Comparison of ENCODE assay signal across 19 cellular contexts in the genomic region with DNA sequence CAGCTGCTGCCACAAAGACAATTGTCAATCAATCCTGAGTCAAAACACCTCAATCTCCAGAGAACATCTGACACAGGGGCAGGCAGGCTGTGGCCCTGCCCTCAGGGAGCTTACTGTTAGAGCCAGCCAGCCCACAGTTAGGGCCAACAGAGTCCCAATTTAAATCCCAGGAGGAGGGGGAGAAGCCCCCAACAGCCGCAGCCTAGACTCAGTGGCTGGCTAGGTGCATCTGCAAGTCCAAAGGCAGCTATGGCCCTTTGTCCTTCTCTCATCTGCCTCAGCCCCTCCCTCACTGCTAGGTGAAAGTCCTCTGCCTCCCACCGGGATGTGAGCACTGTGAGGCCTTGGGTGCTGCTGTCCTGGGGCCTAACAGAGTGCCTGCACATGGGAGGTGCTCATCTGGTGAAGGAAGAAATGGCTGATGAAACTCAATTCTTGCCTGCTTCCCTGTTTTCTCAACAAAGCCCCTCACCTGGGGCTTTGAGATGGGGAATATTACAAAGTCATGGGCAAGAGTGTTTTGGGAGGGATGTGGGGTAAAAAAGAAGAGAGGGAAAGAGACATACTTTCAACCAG. TPM values are rescaled to one million over a fixed set of nuclear protein-coding genes. Genes with fewer than 3 reads are reported as not detected.
DNase-seq lines count a peak whose midpoint lies in the region; ATAC-seq, FAIRE-seq and TF ChIP-seq lines count a peak whose summit lies in the region.
"Had no signal": no experiment of that assay in that cellular context is flagged by ENCODE, and none has a peak within 500 bp of the region (broad histone marks: within the 10 kb centered on the region; RNA-seq: fewer than 3 reads in every experiment).

No MANE protein-coding gene starts in this region.

- H3K36me3 ChIP-seq in heart right ventricle, result no peaks in the 10 kb centered on the region
- H3K36me3 ChIP-seq in K562 (ENCODE audit: control insufficient read depth, insufficient read depth, low read length), result no peaks in the 10 kb centered on the region
- no peaks in the 10 kb centered on the region for H3K36me3 ChIP-seq in mesenchymal stem cell (ENCODE audit: control insufficient read depth in 1 of 2, insufficient read depth in 2 of 2, low read depth in 1 of 2, low read length in 2 of 2)
- no peaks in the 10 kb centered on the region for H3K36me3 ChIP-seq in upper lobe of right lung
- no peaks in the 10 kb centered on the region for H3K36me3 ChIP-seq in CD8-positive, alpha-beta memory T cell (ENCODE audit: insufficient read depth, low read length)

- H3K79me1 ChIP-seq in mesenchymal stem cell (replicated peaks; ENCODE audit: low read length, poor library complexity, severe bottlenecking), result no peaks in the 10 kb centered on the region

- no TSS peak for BruUV-seq in K562 (replicated peaks; lab: Mats Ljungman, UMichigan)

- peaks cover 2 to 14% (median 10%) of the 10 kb centered on the region in 3 donors for H3K4me1 Mint-ChIP-seq in CD8-positive, alpha-beta memory T cell

- no peaks in the 10 kb centered on the region for H4K20me1 ChIP-seq in K562 (replicated peaks; ENCODE audit: control insufficient read depth, insufficient read depth, low read length)

- no peak overlapping the region for H2BK5ac ChIP-seq in mesenchymal stem cell (ENCODE audit: low read depth, low read length, poor library complexity, severe bottlenecking)

- POLR2A ChIA-PET in K562 (lab: Yijun Ruan, JAX), result interaction anchor here (0.7 to 2.3 kb wide), 5 partner anchors 9 to 51 kb away, joined by 3 to 6 read pairs (median 3); no protein-coding TSS in a partner anchor
- POLR2A ChIA-PET in HEK293T (lab: Yijun Ruan, JAX), result no interaction called here
- POLR2A ChIA-PET in CD8-positive, alpha-beta memory T cell (lab: Charles Lee), result no interaction called here

- TF ChIP-seq EP300 in K562 (IDR thresholded peaks at IDR 0.05; ENCODE audit: low read length), result no peak

- TF ChIP-seq CTCF in heart right ventricle (IDR thresholded peaks at IDR 0.05) (no peak), K562 (IDR thresholded peaks at IDR 0.05 in 2 of 3, conservative IDR thresholded peaks at IDR 0.05 in 1 of 3; ENCODE audit: insufficient read depth in 2 of 3, low read depth in 1 of 3, low read length in 3 of 3) (no peak), upper lobe of right lung (IDR thresholded peaks at IDR 0.05) (no peak)

- peak; percentile 24 for DNase-seq in cardiac septum (ENCODE audit: low spot score)
- DNase-seq in heart right ventricle, result no peak
- DNase-seq in K562 (ENCODE audit: extremely low read depth in 1 of 4, low spot score in 3 of 4), result no peak
- DNase-seq in mesenchymal stem cell, result no peak
- peak; percentile 48 for DNase-seq in upper lobe of right lung
- no peak for DNase-seq in HEK293T (ENCODE audit: extremely low spot score)
- DNase-seq in CD8-positive, alpha-beta memory T cell, result no peak
- DNase-seq: AML-193, DMS79 treated with DMSO at 0.1 percent for 48 hours, MV-4-11, NCI-H1417 treated with DMSO at 0.1 percent for 48 hours, NCI-H2081, NCI-H510A treated with DMSO at 0.1 percent for 48 hours, SHP77 had no signal

- H3K23ac ChIP-seq in mesenchymal stem cell (ENCODE audit: low read length in 2 of 2), result no peak overlapping the region

- H4K8ac ChIP-seq in mesenchymal stem cell (ENCODE audit: low read length), result no peak overlapping the region

- H2BK15ac ChIP-seq in mesenchymal stem cell (ENCODE audit: low read depth, poor library complexity, severe bottlenecking), result no peak overlapping the region

- peaks cover 0 to 10% (median under 1%) of the 10 kb centered on the region in 11 donors for H3K9me3 ChIP-seq in heart right ventricle
- no peaks in the 10 kb centered on the region for H3K9me3 ChIP-seq in K562 (replicated peaks; ENCODE audit: control insufficient read depth, insufficient read depth, low read depth, low read length)
- H3K9me3 ChIP-seq in mesenchymal stem cell (ENCODE audit: control insufficient read depth, low read length), result peaks cover 8% of the 10 kb centered on the region
- H3K9me3 ChIP-seq in upper lobe of right lung, result no peaks in the 10 kb centered on the region
- no peaks in the 10 kb centered on the region for H3K9me3 ChIP-seq in CD8-positive, alpha-beta memory T cell (ENCODE audit: low read length)

- in situ Hi-C loops in K562 (cut with MboI), result no loop called here

- H3K36me3 Mint-ChIP-seq in CD8-positive, alpha-beta memory T cell, result peaks cover 0 to 3% (median 0%) of the 10 kb centered on the region in 3 donors
- H3K36me3 Mint-ChIP-seq: IgD-negative memory B cell had no signal

- TF ChIP-seq RAD21 in K562 (CRISPR knock-in tag; conservative IDR thresholded peaks at IDR 0.05 in 1 of 2, IDR thresholded peaks at IDR 0.05 in 1 of 2), result no peak

- H3K9me3 Mint-ChIP-seq in CD8-positive, alpha-beta memory T cell, result peaks cover 1 to 8% (median 3%) of the 10 kb centered on the region in 5 donors

- no peak overlapping the region for H2AK5ac ChIP-seq in mesenchymal stem cell (ENCODE audit: low read length, severe bottlenecking)

- no peak for ATAC-seq in heart right ventricle
- ATAC-seq in K562, result no peak
- no peak for ATAC-seq in upper lobe of right lung
- ATAC-seq in GM19035 (IDR thresholded peaks at IDR 0.05; ENCODE audit: unreplicated experiment), result no peak
- ATAC-seq: Panc1 had no signal

- no peak overlapping the region for H2BK12ac ChIP-seq in mesenchymal stem cell (ENCODE audit: low read length in 2 of 2)

- WGBS in heart right ventricle, 2 donors, result 87 to 95% methylated on average over 2 of the region's 2 CpGs
- WGBS in K562 (ENCODE audit: insufficient coverage, low coverage, missing lambda C conversion rate), result 36% methylated on average over 2 of the region's 2 CpGs
- 100% methylated on average over 1 of the region's 2 CpGs for WGBS in mesenchymal stem cell

- H3K4me2 ChIP-seq in K562 (ENCODE audit: insufficient read depth, low read length) (no peak overlapping the region), mesenchymal stem cell (ENCODE audit: low read length, poor library complexity, severe bottlenecking) (no peak overlapping the region)

- intact Hi-C loops in cardiac septum (cut with DNase I), result no loop called here
- intact Hi-C loops in heart right ventricle (cut with DNase I), result no loop called here
- intact Hi-C loops in K562 (cut with micrococcal nuclease), result no loop called here
- intact Hi-C loops in upper lobe of right lung (cut with DNase I), result no loop called here

- FAIRE-seq in K562 (lab: Jason Lieb, UNC), result no peak
- FAIRE-seq: G401.6, GM12891 had no signal

- no peaks in the 10 kb centered on the region for H3K27me3 Mint-ChIP-seq in CD8-positive, alpha-beta memory T cell
- H3K27me3 Mint-ChIP-seq: IgD-negative memory B cell had no signal

- CTCF ChIA-PET in K562 (lab: Yijun Ruan, JAX; ENCODE audit: low intra/inter-chr PET ratio) (no interaction called here), HEK293T (lab: Yijun Ruan, JAX) (no interaction called here)
- CTCF ChIA-PET in CD8-positive, alpha-beta memory T cell (lab: Charles Lee), result interaction anchor here (1.6 kb wide), 1 partner anchor 33 kb away, joined by 4 read pairs; no protein-coding TSS in a partner anchor

- H3K27ac Mint-ChIP-seq in CD8-positive, alpha-beta memory T cell, result peak overlapping the region in 2 of 8 donors; percentile 26 to 61

- H3K79me2 ChIP-seq in K562 (ENCODE audit: control insufficient read depth, insufficient read depth, low read length), result no peaks in the 10 kb centered on the region

- H3K4me3 ChIP-seq in heart right ventricle, result no peak overlapping the region
- no peak overlapping the region for H3K4me3 ChIP-seq in K562
- H3K4me3 ChIP-seq in mesenchymal stem cell (ENCODE audit: insufficient read depth in 1 of 2, low read depth in 1 of 2, low read length in 2 of 2), result no peak overlapping the region
- H3K4me3 ChIP-seq in upper lobe of right lung, result no peak overlapping the region
- H3K4me3 ChIP-seq in CD8-positive, alpha-beta memory T cell (ENCODE audit: low read length), result no peak overlapping the region

- H2AFZ ChIP-seq in K562 (ENCODE audit: low read depth, low read length) (no peak overlapping the region), mesenchymal stem cell (ENCODE audit: low read depth, low read length) (no peak overlapping the region)

- no peak overlapping the region for H2BK120ac ChIP-seq in mesenchymal stem cell (ENCODE audit: low read depth, low read length)

- peaks cover 3% of the 10 kb centered on the region for H3K9me1 ChIP-seq in K562 (ENCODE audit: control insufficient read depth, insufficient read depth, low read length)

- H3K4me3 Mint-ChIP-seq in CD8-positive, alpha-beta memory T cell, result no peak overlapping the region
- H3K4me3 Mint-ChIP-seq: IgD-negative memory B cell had no signal

- H3K27ac ChIP-seq in heart right ventricle (no peak overlapping the region), K562 (ENCODE audit: extremely low read depth, low read depth, low read length) (no peak overlapping the region), mesenchymal stem cell (ENCODE audit: low read length, poor library complexity, severe bottlenecking) (no peak overlapping the region), upper lobe of right lung (no peak overlapping the region)
- H3K27ac ChIP-seq in CD8-positive, alpha-beta memory T cell (ENCODE audit: low read depth, low read length), result no peak overlapping the region

- H3K9ac ChIP-seq in K562 (ENCODE audit: insufficient read depth in 1 of 2, low read depth in 2 of 2, low read length in 2 of 2) (no peak overlapping the region), mesenchymal stem cell (ENCODE audit: low read length) (no peak overlapping the region)

- no peak overlapping the region for H3K14ac ChIP-seq in mesenchymal stem cell (ENCODE audit: low read length in 2 of 2)

- no peak overlapping the region for H3K18ac ChIP-seq in mesenchymal stem cell (ENCODE audit: low read depth in 1 of 2, low read length in 2 of 2)

- H3K4ac ChIP-seq in mesenchymal stem cell (ENCODE audit: low read depth in 1 of 2, low read length in 2 of 2), result no peak overlapping the region

- H4K91ac ChIP-seq in mesenchymal stem cell (ENCODE audit: low read length), result peak overlapping the region; percentile 28

- no peaks in the 10 kb centered on the region for H3K27me3 ChIP-seq in heart right ventricle
- no peaks in the 10 kb centered on the region; a peak in 1 of 5 replicates for H3K27me3 ChIP-seq in K562 (ENCODE audit: control insufficient read depth in 2 of 2, insufficient read depth in 2 of 2, low read length in 2 of 2)
- no peaks in the 10 kb centered on the region for H3K27me3 ChIP-seq in mesenchymal stem cell (ENCODE audit: control insufficient read depth in 1 of 2, insufficient read depth in 1 of 2, low read length in 2 of 2)
- H3K27me3 ChIP-seq in upper lobe of right lung, result no peaks in the 10 kb centered on the region
- H3K27me3 ChIP-seq in CD8-positive, alpha-beta memory T cell (ENCODE audit: insufficient read depth, low read length, poor library complexity, severe bottlenecking), result no peaks in the 10 kb centered on the region

- peaks cover 0 to 18% (median 5%) of the 10 kb centered on the region in 9 donors for H3K4me1 ChIP-seq in heart right ventricle
- H3K4me1 ChIP-seq in K562 (replicated peaks in 1 of 2; ENCODE audit: control insufficient read depth in 2 of 2, insufficient read depth in 2 of 2, low read length in 2 of 2), result peaks cover 30 to 41% of the 10 kb centered on the region in 2 experiments
- peaks cover 5% of the 10 kb centered on the region for H3K4me1 ChIP-seq in mesenchymal stem cell (ENCODE audit: control insufficient read depth, insufficient read depth, low read depth, low read length)
- no peaks in the 10 kb centered on the region for H3K4me1 ChIP-seq in upper lobe of right lung
- H3K4me1 ChIP-seq in CD8-positive, alpha-beta memory T cell (ENCODE audit: insufficient read depth, low read length), result peaks cover 12% of the 10 kb centered on the region

- no peak for TF ChIP-seq POLR2A in K562 (conservative IDR thresholded peaks at IDR 0.05)

RNA-seq across cellular contexts. Expression of a gene that starts 33.7 kb away (rescaled TPM):
- 233 TPM for total RNA-seq in cardiac septum
- total RNA-seq in heart right ventricle, result 100 to 1,000 TPM; 163 to 456 (median 216) TPM
- 100 to 1,000 TPM; 133 to 396 TPM for polyA plus RNA-seq in heart right ventricle
- total RNA-seq in K562 (2011; cell fraction: chromatin; rRNA removed; ENCODE audit: low replicate concordance), result 511 and 945 TPM in 2 replicates
- total RNA-seq in K562 (2011; cell fraction: nucleolus; rRNA removed), result 536 and 553 TPM in 2 replicates
- total RNA-seq in K562 (2011; cell fraction: nucleoplasm; rRNA removed), result 559 and 592 TPM in 2 replicates
- 124 and 144 TPM in 2 replicates for total RNA-seq in K562 (2014; rRNA removed)
- 66.5 and 70.7 TPM in 2 replicates for total RNA-seq in K562 (2014; rRNA removed; fragmentation: Illumina TruSeq; extraction: Trizol)
- total RNA-seq in K562 (2015; rRNA removed; fragmentation: Illumina TruSeq; extraction: Trizol), result 25.8 and 27.0 TPM in 2 replicates
- 131 and 159 TPM in 2 replicates for total RNA-seq in K562 (2021)
- 271 and 467 TPM in 2 replicates for polyA plus RNA-seq in K562 (2011; rRNA removed)
- 222 and 346 TPM in 2 replicates for polyA plus RNA-seq in K562 (2011; cell fraction: cytosol; rRNA removed)
- 1,880 and 1,961 TPM in 2 replicates for polyA plus RNA-seq in K562 (2011; cell fraction: nucleus; rRNA removed)
- polyA plus RNA-seq in K562 (2012), result 112 and 555 TPM in 2 replicates
- polyA plus RNA-seq in K562 (2014; fragmentation: Illumina TruSeq; extraction: Trizol), result 134 and 172 TPM in 2 replicates
- polyA plus RNA-seq in K562 (2014; fragmentation: Nextera tagmentation; extraction: Ambion mirVana), result 10 to 100 TPM; 14.0 to 16.0 TPM
- 179 and 182 TPM in 2 replicates for polyA plus RNA-seq in K562 (2014; rRNA removed)
- polyA minus RNA-seq in K562 (2011; rRNA and poly(A)+ RNA removed), result 359 and 374 TPM in 2 replicates
- 79.8 and 123 TPM in 2 replicates for polyA minus RNA-seq in K562 (2011; cell fraction: cytosol; rRNA and poly(A)+ RNA removed)
- 310 and 397 TPM in 2 replicates for polyA minus RNA-seq in K562 (2011; cell fraction: nucleus; rRNA and poly(A)+ RNA removed)
- 94.9 TPM for polyA plus RNA-seq in mesenchymal stem cell (2013, experiment 1 of 2)
- polyA plus RNA-seq in mesenchymal stem cell (2013, experiment 2 of 2), result 89.3 TPM
- 231 TPM for total RNA-seq in upper lobe of right lung
- 10 to 100 TPM; 16.4 to 17.5 TPM for total RNA-seq in CD8-positive, alpha-beta memory T cell
- not detected for polyA plus RNA-seq in CD8-positive, alpha-beta memory T cell

RNA-seq across cellular contexts. Expression of a gene that starts 48.7 kb away (rescaled TPM):
- total RNA-seq in cardiac septum (38.4 TPM), heart right ventricle (10 to 100 TPM; 36.0 to 52.9 (median 40.6) TPM), K562 (2014; rRNA removed) (130 and 161 TPM in 2 replicates), K562 (2014; rRNA removed; fragmentation: Illumina TruSeq; extraction: Trizol) (63.9 and 87.5 TPM in 2 replicates), K562 (2015; rRNA removed; fragmentation: Illumina TruSeq; extraction: Trizol) (115 and 119 TPM in 2 replicates), K562 (2021) (102 and 104 TPM in 2 replicates), upper lobe of right lung (28.1 TPM)
- polyA plus RNA-seq in heart right ventricle (100 to 1,000 TPM in 1 of 2 donors, 10 to 100 TPM in 1; 30.4 to 103 TPM), K562 (2011; rRNA removed) (104 and 112 TPM in 2 replicates), K562 (2014; fragmentation: Illumina TruSeq; extraction: Trizol) (159 and 185 TPM in 2 replicates), K562 (2014; fragmentation: Nextera tagmentation; extraction: Ambion mirVana) (100 to 1,000 TPM; 204 to 243 TPM), K562 (2014; rRNA removed) (125 and 133 TPM in 2 replicates)
- total RNA-seq in K562 (2011; cell fraction: chromatin; rRNA removed; ENCODE audit: low replicate concordance), result 30.9 and 95.8 TPM in 2 replicates
- total RNA-seq in K562 (2011; cell fraction: nucleolus; rRNA removed), result 81.3 and 96.7 TPM in 2 replicates
- 48.8 and 57.7 TPM in 2 replicates for total RNA-seq in K562 (2011; cell fraction: nucleoplasm; rRNA removed)
- 155 and 252 TPM in 2 replicates for polyA plus RNA-seq in K562 (2011; cell fraction: cytosol; rRNA removed)
- polyA plus RNA-seq in K562 (2011; cell fraction: nucleus; rRNA removed), result 54.3 and 56.2 TPM in 2 replicates
- polyA plus RNA-seq in K562 (2012), result 113 and 127 TPM in 2 replicates
- 78.1 and 100 TPM in 2 replicates for polyA minus RNA-seq in K562 (2011; rRNA and poly(A)+ RNA removed)
- 41.0 and 52.2 TPM in 2 replicates for polyA minus RNA-seq in K562 (2011; cell fraction: cytosol; rRNA and poly(A)+ RNA removed)
- polyA minus RNA-seq in K562 (2011; cell fraction: nucleus; rRNA and poly(A)+ RNA removed), result 41.9 and 47.8 TPM in 2 replicates
- polyA plus RNA-seq in mesenchymal stem cell (2013, experiment 1 of 2), result 42.0 TPM
- 43.2 TPM for polyA plus RNA-seq in mesenchymal stem cell (2013, experiment 2 of 2)
- total RNA-seq in CD8-positive, alpha-beta memory T cell, result 10 to 100 TPM; 60.4 to 60.6 TPM
- 65.2 TPM for polyA plus RNA-seq in CD8-positive, alpha-beta memory T cell

Comparison
In these comparisons a context has a peak if more than half of its experiments do, and no peak if none do; other contexts are left out.
1. DNase-seq: peak in cardiac septum (single experiment) and upper lobe of right lung (single experiment); none in heart right ventricle (0 of 2), K562 (0 of 4), mesenchymal stem cell (single experiment), HEK293T (single experiment) and CD8-positive, alpha-beta memory T cell (0 of 5).